ENCODE assay signal across 21 cellular contexts in the genomic region with DNA sequence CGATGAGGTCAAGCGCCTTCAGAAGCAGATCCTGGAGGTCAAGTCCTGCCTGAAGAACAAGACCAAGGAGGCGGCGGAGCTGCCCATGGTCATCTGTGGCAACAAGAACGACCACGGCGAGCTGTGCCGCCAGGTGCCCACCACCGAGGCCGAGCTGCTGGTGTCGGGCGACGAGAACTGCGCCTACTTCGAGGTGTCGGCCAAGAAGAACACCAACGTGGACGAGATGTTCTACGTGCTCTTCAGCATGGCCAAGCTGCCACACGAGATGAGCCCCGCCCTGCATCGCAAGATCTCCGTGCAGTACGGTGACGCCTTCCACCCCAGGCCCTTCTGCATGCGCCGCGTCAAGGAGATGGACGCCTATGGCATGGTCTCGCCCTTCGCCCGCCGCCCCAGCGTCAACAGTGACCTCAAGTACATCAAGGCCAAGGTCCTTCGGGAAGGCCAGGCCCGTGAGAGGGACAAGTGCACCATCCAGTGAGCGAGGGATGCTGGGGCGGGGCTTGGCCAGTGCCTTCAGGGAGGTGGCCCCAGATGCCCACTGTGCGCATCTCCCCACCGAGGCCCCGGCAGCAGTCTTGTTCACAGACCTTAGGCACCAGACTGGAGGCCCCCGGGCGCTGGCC. TPM values are rescaled to one million over a fixed set of nuclear protein-coding genes. Genes with fewer than 3 reads are reported as not detected.
"Had no signal": no experiment of that assay in that cellular context is flagged by ENCODE, and none has a peak within 500 bp of the region (broad histone marks: within the 10 kb centered on the region; RNA-seq: fewer than 3 reads in every experiment).

No MANE protein-coding gene starts in this region.

- H3K9ac ChIP-seq: parathyroid adenoma had no signal

- H3K27ac Mint-ChIP-seq: natural killer cell treated with Interleukin-12 subunit alpha and Interleukin-12 subunit beta and Interleukin-15 and Interleukin-18, amount 100 ng/mL, for 72 hours; stimulated activated effector memory CD8-positive, alpha-beta T cell treated with anti-CD3 and anti-CD28 coated beads, Interleukin-12 subunit alpha, Interleukin-12 subunit beta, amount 100 ng/mL, for 72 hours; type B pancreatic cell had no signal

- H3K4me3 ChIP-seq: ovary, psoas muscle, right atrium auricular region, sigmoid colon, thoracic aorta, tibial artery, transverse colon, upper lobe of right lung, vagina had no signal

- H3K4me1 ChIP-seq: parathyroid adenoma, psoas muscle, transverse colon, upper lobe of right lung, vagina had no signal

- H3K36me3 Mint-ChIP-seq: naive B cell; naive thymus-derived CD8-positive, alpha-beta T cell; natural killer cell treated with Interleukin-12 subunit alpha and Interleukin-12 subunit beta and Interleukin-15 and Interleukin-18, amount 100 ng/mL, for 72 hours; type B pancreatic cell had no signal

- DNase-seq: occipital lobe, posterior cingulate gyrus, psoas muscle, sigmoid colon, tibial artery, upper lobe of right lung had no signal

- H3K9me3 ChIP-seq: ovary, psoas muscle, right atrium auricular region, sigmoid colon, thoracic aorta, tibial artery, transverse colon, upper lobe of right lung, vagina had no signal

- H3K79me2 ChIP-seq: parathyroid adenoma had no signal

- FAIRE-seq: small intestine had no signal

- H3K36me3 ChIP-seq: ovary, right atrium auricular region, transverse colon, upper lobe of right lung, vagina had no signal

- H3K4me3 Mint-ChIP-seq: naive B cell; natural killer cell treated with Interleukin-12 subunit alpha and Interleukin-12 subunit beta and Interleukin-15 and Interleukin-18, amount 100 ng/mL, for 72 hours; neural crest cell; stimulated activated effector memory CD8-positive, alpha-beta T cell treated with anti-CD3 and anti-CD28 coated beads, Interleukin-12 subunit alpha, Interleukin-12 subunit beta, amount 100 ng/mL, for 72 hours; stimulated activated naive CD8-positive, alpha-beta T cell treated with anti-CD3 and anti-CD28 coated beads, Interleukin-15, amount 100 ng/mL, for 72 hours; type B pancreatic cell had no signal

- H2AFZ ChIP-seq: parathyroid adenoma had no signal

- H3K27ac ChIP-seq: ovary, parathyroid adenoma, psoas muscle, right atrium auricular region, sigmoid colon, thoracic aorta, tibial artery, transverse colon, upper lobe of right lung, vagina had no signal

- H3K9me3 Mint-ChIP-seq: naive B cell; naive thymus-derived CD8-positive, alpha-beta T cell; natural killer cell treated with Interleukin-12 subunit alpha and Interleukin-12 subunit beta and Interleukin-15 and Interleukin-18, amount 100 ng/mL, for 72 hours; nephron progenitor cell; neural crest cell; stimulated activated effector memory CD8-positive, alpha-beta T cell treated with anti-CD3 and anti-CD28 coated beads, Interleukin-12 subunit alpha, Interleukin-12 subunit beta, amount 100 ng/mL, for 72 hours; stimulated activated naive CD8-positive, alpha-beta T cell treated with anti-CD3 and anti-CD28 coated beads, Interleukin-15, amount 100 ng/mL, for 72 hours; type B pancreatic cell had no signal

- H3K27me3 ChIP-seq: ovary, right atrium auricular region, sigmoid colon, transverse colon, vagina had no signal

RNA-seq across cellular contexts. Expression of a gene that starts 11.0 kb away (rescaled TPM):
- total RNA-seq: naive thymus-derived CD8-positive, alpha-beta T cell; neural crest cell had no signal
